ENCODE assay signal across 10 cellular contexts in the genomic region with DNA sequence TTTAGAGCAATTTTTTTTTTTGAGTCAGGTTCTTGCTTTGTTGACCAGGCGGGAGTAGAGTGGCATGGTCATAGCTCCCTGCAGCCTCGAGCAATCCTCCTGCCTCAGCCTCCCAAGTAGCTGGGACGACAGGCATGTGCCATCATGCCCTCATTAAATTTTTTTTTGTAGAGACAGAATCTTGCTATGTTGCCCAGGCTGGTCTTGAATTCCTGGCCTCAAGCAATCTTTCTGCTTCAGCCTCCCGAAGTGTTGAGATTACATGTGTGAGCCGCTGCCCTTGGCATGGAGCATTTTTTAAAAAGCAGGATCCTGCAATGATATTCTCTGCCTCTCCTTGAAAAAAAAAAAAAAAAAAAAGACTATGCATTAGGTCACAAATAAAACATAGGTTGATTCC. TPM values are rescaled to one million over a fixed set of nuclear protein-coding genes. Genes with fewer than 3 reads are reported as not detected.
"Had no signal": no experiment of that assay in that cellular context is flagged by ENCODE, and none has a peak within 500 bp of the region (broad histone marks: within the 10 kb centered on the region; RNA-seq: fewer than 3 reads in every experiment).

No MANE protein-coding gene starts in this region.

- H2AFZ ChIP-seq: GM23248, GM23338 had no signal

- H3K9ac ChIP-seq: GM23248 had no signal

- H3K4me3 ChIP-seq: GM23248, GM23338, HAP-1 had no signal

- ATAC-seq: GM23338, HCT116 had no signal

- H3K9me3 ChIP-seq: HAP-1 had no signal

- H3K27ac ChIP-seq: GM23248 had no signal

- DNase-seq: GM23248, GOT3, H7, H9, HCEC 1CT, HFFc6 had no signal

- H3K4me1 ChIP-seq: HAP-1 had no signal

- H3K36me3 ChIP-seq: HAP-1 had no signal

- H3K4me2 ChIP-seq: GM23338 had no signal

RNA-seq across cellular contexts. Expression of a gene that starts 5.9 kb away (rescaled TPM):
- polyA plus RNA-seq: GM23248, GM23338, H1 had no signal

RNA-seq across cellular contexts. Expression of a gene that starts 14.1 kb away (rescaled TPM):
- polyA plus RNA-seq: GM23248, GM23338, H1 had no signal

RNA-seq across cellular contexts. Expression of a gene that starts 47.5 kb away (rescaled TPM):
- polyA plus RNA-seq: GM23248 had no signal
